Comparison of ENCODE assay signal across 9 cellular contexts in genomic region chr1:25695991-25696330, GRCh38.
DNase-seq lines count a peak whose midpoint lies in the region; ATAC-seq and TF ChIP-seq lines count a peak whose summit lies in the region.
"Had no signal": no experiment of that assay in that cellular context is flagged by ENCODE, and none has a peak within 500 bp of the region (broad histone marks: within the 10 kb centered on the region; RNA-seq: fewer than 3 reads in every experiment).

No MANE protein-coding gene starts in this region.

- TF ChIP-seq POLR2A in gastrocnemius medialis (IDR thresholded peaks at IDR 0.05): no peak

- H3K4me3 Mint-ChIP-seq in GM23338: no peak overlapping the region
- peak overlapping the region; percentile 56 for H3K4me3 Mint-ChIP-seq in activated T-cell treated with anti-CD3 and anti-CD28 coated beads, Interleukin-2, amount 50 U/mL, for 72 hours
- H3K4me3 Mint-ChIP-seq: activated naive CD4-positive, alpha-beta T cell treated with anti-CD3 and anti-CD28 coated beads, Interleukin-2, amount 10 ng/mL, durations not matched to agents 7 days and 5 days had no signal

- H3K36me3 Mint-ChIP-seq in GM23338 (ENCODE audit: low read depth): no peaks in the 10 kb centered on the region
- no peaks in the 10 kb centered on the region for H3K36me3 Mint-ChIP-seq in activated T-cell treated with anti-CD3 and anti-CD28 coated beads, Interleukin-2, amount 50 U/mL, for 72 hours (ENCODE audit: insufficient read depth in 2 of 2)

- no peaks in the 10 kb centered on the region for H3K79me2 ChIP-seq in GM23338 (replicated peaks; ENCODE audit: insufficient read depth)

- DNase-seq in GM23338 (ENCODE audit: low spot score) (no peak), left ventricle myocardium inferior (no peak), gastrocnemius medialis (peak in 1 of 2 donors; percentile 49), NCI-H1417 (lab: John Stamatoyannopoulos, UW) (no peak), GM13977 (ENCODE audit: low spot score) (no peak), midbrain (lab: John Stamatoyannopoulos, UW) (no peak)
- DNase-seq in activated T-cell treated with anti-CD3 and anti-CD28 coated beads, Interleukin-2, amount 50 U/mL, for 72 hours: no peak
- DNase-seq in activated CD4-positive, CD25-positive, alpha-beta regulatory T cell treated with anti-CD3 and anti-CD28 coated beads, Interleukin-2, amount 50 U/mL, for 72 hours: no peak
- DNase-seq: activated naive CD4-positive, alpha-beta T cell treated with anti-CD3 and anti-CD28 coated beads, Interleukin-2, amount 10 ng/mL, durations not matched to agents 7 days and 5 days had no signal

- H3K4me3 ChIP-seq in GM23338: no peak overlapping the region
- H3K4me3 ChIP-seq in left ventricle myocardium inferior: no peak overlapping the region
- H3K4me3 ChIP-seq in gastrocnemius medialis: no peak overlapping the region

- H3F3A ChIP-seq in GM23338 (replicated peaks; ENCODE audit: low read depth): peaks cover 9% of the 10 kb centered on the region

- no peaks in the 10 kb centered on the region for H3K9me2 ChIP-seq in GM23338 (ENCODE audit: insufficient read depth)

- intact Hi-C loops in left ventricle myocardium inferior (cut with micrococcal nuclease): no loop called here
- intact Hi-C loops in gastrocnemius medialis (cut with DNase I; ENCODE audit: low total_unique reads): loop anchor here (5.0 kb wide), 2 partner anchors 129 to 149 kb away; no protein-coding TSS in a partner anchor

- peak overlapping the region; percentile 47; the same call in 1 of the 2 replicates for H3K27ac Mint-ChIP-seq in GM23338
- peak overlapping the region; percentile 7 for H3K27ac Mint-ChIP-seq in activated T-cell treated with anti-CD3 and anti-CD28 coated beads, Interleukin-2, amount 50 U/mL, for 72 hours
- H3K27ac Mint-ChIP-seq: activated naive CD4-positive, alpha-beta T cell treated with anti-CD3 and anti-CD28 coated beads, Interleukin-2, amount 10 ng/mL, durations not matched to agents 7 days and 5 days had no signal

- no peaks in the 10 kb centered on the region for H4K20me1 ChIP-seq in GM23338 (replicated peaks; ENCODE audit: insufficient read depth)

- H3K36me3 ChIP-seq in GM23338 (ENCODE audit: insufficient read depth) (no peaks in the 10 kb centered on the region), left ventricle myocardium inferior (no peaks in the 10 kb centered on the region), gastrocnemius medialis (no peaks in the 10 kb centered on the region)

- in situ Hi-C loops in gastrocnemius medialis (cut with MboI; ENCODE audit: low sequenced_read_pairs in 4 of 4) (no loop called here), GM13977 (cut with MboI; ENCODE audit: low pct_unique_long_range_greater_than_20kb, low sequenced_read_pairs, unreplicated experiment) (no loop called here)

- peaks cover 44% of the 10 kb centered on the region for H3K4me1 Mint-ChIP-seq in GM23338
- peaks cover 58% of the 10 kb centered on the region for H3K4me1 Mint-ChIP-seq in activated T-cell treated with anti-CD3 and anti-CD28 coated beads, Interleukin-2, amount 50 U/mL, for 72 hours (ENCODE audit: low read depth)

- H2AFZ ChIP-seq in GM23338: peak overlapping the region; percentile 66; the same call in 1 of the 2 replicates

- peaks cover 8% of the 10 kb centered on the region for H3K27me3 Mint-ChIP-seq in GM23338 (ENCODE audit: insufficient read depth, low read depth, poor library complexity)
- H3K27me3 Mint-ChIP-seq in activated T-cell treated with anti-CD3 and anti-CD28 coated beads, Interleukin-2, amount 50 U/mL, for 72 hours (ENCODE audit: low read depth): no peaks in the 10 kb centered on the region

- TF ChIP-seq CTCF in GM23338 (conservative IDR thresholded peaks at IDR 0.05; ENCODE audit: low read depth in 2 of 2) (no peak), left ventricle myocardium inferior (IDR thresholded peaks at IDR 0.05; ENCODE audit: borderline replicate concordance) (no peak), gastrocnemius medialis (IDR thresholded peaks at IDR 0.05 in 4 of 5, conservative IDR thresholded peaks at IDR 0.05 in 1 of 5) (no peak), GM13977 (IDR thresholded peaks at IDR 0.05; ENCODE audit: extremely low read depth, insufficient read depth, missing control alignments) (no peak)

- no peaks in the 10 kb centered on the region for H3K9me3 Mint-ChIP-seq in GM23338
- no peaks in the 10 kb centered on the region for H3K9me3 Mint-ChIP-seq in activated T-cell treated with anti-CD3 and anti-CD28 coated beads, Interleukin-2, amount 50 U/mL, for 72 hours
- H3K9me3 Mint-ChIP-seq: activated naive CD4-positive, alpha-beta T cell treated with anti-CD3 and anti-CD28 coated beads, Interleukin-2, amount 10 ng/mL, durations not matched to agents 7 days and 5 days had no signal

- H3K27me3 ChIP-seq in GM23338 (ENCODE audit: insufficient read depth) (no peaks in the 10 kb centered on the region), left ventricle myocardium inferior (ENCODE audit: low read depth) (no peaks in the 10 kb centered on the region), gastrocnemius medialis (no peaks in the 10 kb centered on the region)

- no peak overlapping the region for H3K27ac ChIP-seq in GM23338 (ENCODE audit: low read depth)
- H3K27ac ChIP-seq in left ventricle myocardium inferior (replicated peaks): peak overlapping the region; percentile 96
- peak overlapping the region; percentile 48 to 76 (median 70) for H3K27ac ChIP-seq in gastrocnemius medialis

- H3K9me3 ChIP-seq in left ventricle myocardium inferior (replicated peaks): no peaks in the 10 kb centered on the region
- H3K9me3 ChIP-seq in gastrocnemius medialis: no peaks in the 10 kb centered on the region

- ATAC-seq in GM23338: peak; percentile 4; the same call in 1 of the 3 replicates
- ATAC-seq in activated T-cell treated with anti-CD3 and anti-CD28 coated beads, Interleukin-2, amount 50 U/mL, for 72 hours (replicated peaks in 1 of 2): peak; percentile 3 to 14
- ATAC-seq in gastrocnemius medialis: peak; percentile 14 to 27

- peak overlapping the region; percentile 6; the same call in 1 of the 2 replicates for H3K4me2 ChIP-seq in GM23338

- H3K4me1 ChIP-seq in GM23338 (ENCODE audit: insufficient read depth) (peaks cover 32% of the 10 kb centered on the region), left ventricle myocardium inferior (peaks cover 81% of the 10 kb centered on the region), gastrocnemius medialis (peaks cover 48 to 52% of the 10 kb centered on the region in 2 donors)

TF ChIP-seq in GM23338, 12 proteins besides CTCF, POLR2A, EP300 and RAD21 (continues in another document):
- TF ChIP-seq ZNF331 (CRISPR knock-in tag; IDR thresholded peaks at IDR 0.05; ENCODE audit: low read depth): no peak
- TF ChIP-seq CREB1 (CRISPR knock-in tag; IDR thresholded peaks at IDR 0.05; ENCODE audit: low read depth): no peak
- TF ChIP-seq ZNF114 (CRISPR knock-in tag; IDR thresholded peaks at IDR 0.05): no peak
- TF ChIP-seq, protein P1, sequence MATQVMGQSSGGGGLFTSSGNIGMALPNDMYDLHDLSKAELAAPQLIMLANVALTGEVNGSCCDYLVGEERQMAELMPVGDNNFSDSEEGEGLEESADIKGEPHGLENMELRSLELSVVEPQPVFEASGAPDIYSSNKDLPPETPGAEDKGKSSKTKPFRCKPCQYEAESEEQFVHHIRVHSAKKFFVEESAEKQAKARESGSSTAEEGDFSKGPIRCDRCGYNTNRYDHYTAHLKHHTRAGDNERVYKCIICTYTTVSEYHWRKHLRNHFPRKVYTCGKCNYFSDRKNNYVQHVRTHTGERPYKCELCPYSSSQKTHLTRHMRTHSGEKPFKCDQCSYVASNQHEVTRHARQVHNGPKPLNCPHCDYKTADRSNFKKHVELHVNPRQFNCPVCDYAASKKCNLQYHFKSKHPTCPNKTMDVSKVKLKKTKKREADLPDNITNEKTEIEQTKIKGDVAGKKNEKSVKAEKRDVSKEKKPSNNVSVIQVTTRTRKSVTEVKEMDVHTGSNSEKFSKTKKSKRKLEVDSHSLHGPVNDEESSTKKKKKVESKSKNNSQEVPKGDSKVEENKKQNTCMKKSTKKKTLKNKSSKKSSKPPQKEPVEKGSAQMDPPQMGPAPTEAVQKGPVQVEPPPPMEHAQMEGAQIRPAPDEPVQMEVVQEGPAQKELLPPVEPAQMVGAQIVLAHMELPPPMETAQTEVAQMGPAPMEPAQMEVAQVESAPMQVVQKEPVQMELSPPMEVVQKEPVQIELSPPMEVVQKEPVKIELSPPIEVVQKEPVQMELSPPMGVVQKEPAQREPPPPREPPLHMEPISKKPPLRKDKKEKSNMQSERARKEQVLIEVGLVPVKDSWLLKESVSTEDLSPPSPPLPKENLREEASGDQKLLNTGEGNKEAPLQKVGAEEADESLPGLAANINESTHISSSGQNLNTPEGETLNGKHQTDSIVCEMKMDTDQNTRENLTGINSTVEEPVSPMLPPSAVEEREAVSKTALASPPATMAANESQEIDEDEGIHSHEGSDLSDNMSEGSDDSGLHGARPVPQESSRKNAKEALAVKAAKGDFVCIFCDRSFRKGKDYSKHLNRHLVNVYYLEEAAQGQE (IDR thresholded peaks at IDR 0.05; ENCODE audit: unreplicated experiment): no peak
